In the genomic region with DNA sequence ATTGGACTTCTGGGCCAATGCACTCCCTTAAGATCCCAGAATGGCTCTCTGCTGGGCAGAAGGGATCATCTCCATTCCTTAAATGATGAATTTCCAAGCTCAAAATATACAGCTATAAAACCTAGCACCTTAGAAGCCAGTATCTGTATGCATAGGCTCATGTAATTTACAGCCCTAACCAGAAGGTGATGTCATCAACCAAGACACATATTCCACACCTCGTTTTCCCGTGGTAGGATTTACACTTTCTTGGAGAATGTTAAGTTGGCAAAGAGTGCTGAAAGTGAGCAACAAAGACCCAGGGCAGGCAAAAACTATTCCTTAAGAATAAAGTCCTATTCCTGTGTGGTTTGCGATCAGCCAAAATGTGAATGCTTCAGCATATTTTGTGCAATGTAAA, we compare ENCODE assay signal across 17 cellular contexts.
DNase-seq lines count a peak whose midpoint lies in the region; ATAC-seq, FAIRE-seq and TF ChIP-seq lines count a peak whose summit lies in the region.
"Had no signal": no experiment of that assay in that cellular context is flagged by ENCODE, and none has a peak within 500 bp of the region (broad histone marks: within the 10 kb centered on the region; RNA-seq: fewer than 3 reads in every experiment).

No MANE protein-coding gene starts in this region.

- no peaks in the 10 kb centered on the region for H3K27me3 ChIP-seq in HAP-1 (ENCODE audit: low read depth)
- H3K27me3 ChIP-seq: BE2C had no signal

- TF ChIP-seq CTCF in HEK293 (tag by site-specific recombination; IDR thresholded peaks at IDR 0.05) (no peak), epithelial cell of esophagus (IDR thresholded peaks at IDR 0.05; ENCODE audit: insufficient read depth, low read depth, low read length, missing control alignments) (no peak)

- H3K36me3 ChIP-seq in HEK293 (ENCODE audit: control insufficient read depth in 2 of 2, insufficient read depth in 1 of 2, low read length in 2 of 2) (no peaks in the 10 kb centered on the region), HAP-1 (replicated peaks) (no peaks in the 10 kb centered on the region)
- H3K36me3 ChIP-seq: BE2C had no signal

- peak; percentile 7 for DNase-seq in M059J (ENCODE audit: low read depth)
- DNase-seq in epithelial cell of esophagus (ENCODE audit: low read depth), result peak; percentile 33
- DNase-seq in urothelium cell line (ENCODE audit: low spot score), result no peak
- DNase-seq in HAP-1 (ENCODE audit: low spot score in 2 of 2), result no peak
- DNase-seq in DMS79 treated with DMSO at 0.1 percent for 48 hours (lab: John Stamatoyannopoulos, UW), result no peak
- DNase-seq: BE2C; CD4-positive, alpha-beta memory T cell; DMS153; H9 had no signal

- FAIRE-seq in urothelium cell line (lab: Jason Lieb, UNC), result peak; percentile 13
- FAIRE-seq: GM12878, GM18507, K562 had no signal

- H3K9me3 ChIP-seq in HEK293 (ENCODE audit: control insufficient read depth, insufficient read depth, low read depth, low read length) (no peaks in the 10 kb centered on the region), HAP-1 (no peaks in the 10 kb centered on the region)
- H3K9me3 ChIP-seq: A549, BE2C had no signal

- POLR2A ChIA-PET in HEK293 (lab: Yijun Ruan, JAX), result no interaction called here

- no peak overlapping the region for H3K27ac ChIP-seq in HEK293 (ENCODE audit: extremely low read depth, low read depth, low read length)
- H3K27ac ChIP-seq: A549, C4-2B had no signal

- H3K4me3 ChIP-seq in HEK293 (ENCODE audit: low read depth, low read length) (no peak overlapping the region), epithelial cell of esophagus (ENCODE audit: low read length) (no peak overlapping the region), HAP-1 (no peak overlapping the region)
- H3K4me3 ChIP-seq: A549, GM12878, GM23338, K562 had no signal

- CTCF ChIA-PET in HEK293 (lab: Yijun Ruan, JAX), result interaction anchor here (0.5 to 0.7 kb wide), 4 partner anchors 26 to 723 kb away, joined by 3 to 4 read pairs (median 4); no protein-coding TSS in a partner anchor

- in situ Hi-C loops in HAP-1 (cut with MboI; ENCODE audit: low sequenced_read_pairs), result no loop called here

- no peak for ATAC-seq in GM19328 (IDR thresholded peaks at IDR 0.05; ENCODE audit: unreplicated experiment)
- ATAC-seq: GM12878, GM23338, K562 had no signal

- H3K4me1 ChIP-seq in HEK293 (ENCODE audit: control insufficient read depth, insufficient read depth, low read length), result no peaks in the 10 kb centered on the region
- H3K4me1 ChIP-seq in HAP-1, result no peaks in the 10 kb centered on the region
- H3K4me1 ChIP-seq: A549, BE2C had no signal

TF ChIP-seq in HEK293, 187 proteins besides CTCF, POLR2A, EP300 and RAD21:
- TF ChIP-seq ZNF16 (tag by site-specific recombination; IDR thresholded peaks at IDR 0.05; ENCODE audit: low read depth), result no peak
- TF ChIP-seq, protein P1, sequence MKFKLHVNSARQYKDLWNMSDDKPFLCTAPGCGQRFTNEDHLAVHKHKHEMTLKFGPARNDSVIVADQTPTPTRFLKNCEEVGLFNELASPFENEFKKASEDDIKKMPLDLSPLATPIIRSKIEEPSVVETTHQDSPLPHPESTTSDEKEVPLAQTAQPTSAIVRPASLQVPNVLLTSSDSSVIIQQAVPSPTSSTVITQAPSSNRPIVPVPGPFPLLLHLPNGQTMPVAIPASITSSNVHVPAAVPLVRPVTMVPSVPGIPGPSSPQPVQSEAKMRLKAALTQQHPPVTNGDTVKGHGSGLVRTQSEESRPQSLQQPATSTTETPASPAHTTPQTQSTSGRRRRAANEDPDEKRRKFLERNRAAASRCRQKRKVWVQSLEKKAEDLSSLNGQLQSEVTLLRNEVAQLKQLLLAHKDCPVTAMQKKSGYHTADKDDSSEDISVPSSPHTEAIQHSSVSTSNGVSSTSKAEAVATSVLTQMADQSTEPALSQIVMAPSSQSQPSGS (tag by site-specific recombination; IDR thresholded peaks at IDR 0.05; ENCODE audit: low read depth), result peak; percentile 78

Comparison
In these comparisons a context has a peak if more than half of its experiments do, and no peak if none do; other contexts are left out.
1. DNase-seq: peak in M059J (single experiment) and epithelial cell of esophagus (single experiment); none in urothelium cell line (single experiment), HAP-1 (0 of 2) and DMS79 treated with DMSO at 0.1 percent for 48 hours (single experiment).